ENCODE assay signal across 8 cellular contexts in the genomic region with DNA sequence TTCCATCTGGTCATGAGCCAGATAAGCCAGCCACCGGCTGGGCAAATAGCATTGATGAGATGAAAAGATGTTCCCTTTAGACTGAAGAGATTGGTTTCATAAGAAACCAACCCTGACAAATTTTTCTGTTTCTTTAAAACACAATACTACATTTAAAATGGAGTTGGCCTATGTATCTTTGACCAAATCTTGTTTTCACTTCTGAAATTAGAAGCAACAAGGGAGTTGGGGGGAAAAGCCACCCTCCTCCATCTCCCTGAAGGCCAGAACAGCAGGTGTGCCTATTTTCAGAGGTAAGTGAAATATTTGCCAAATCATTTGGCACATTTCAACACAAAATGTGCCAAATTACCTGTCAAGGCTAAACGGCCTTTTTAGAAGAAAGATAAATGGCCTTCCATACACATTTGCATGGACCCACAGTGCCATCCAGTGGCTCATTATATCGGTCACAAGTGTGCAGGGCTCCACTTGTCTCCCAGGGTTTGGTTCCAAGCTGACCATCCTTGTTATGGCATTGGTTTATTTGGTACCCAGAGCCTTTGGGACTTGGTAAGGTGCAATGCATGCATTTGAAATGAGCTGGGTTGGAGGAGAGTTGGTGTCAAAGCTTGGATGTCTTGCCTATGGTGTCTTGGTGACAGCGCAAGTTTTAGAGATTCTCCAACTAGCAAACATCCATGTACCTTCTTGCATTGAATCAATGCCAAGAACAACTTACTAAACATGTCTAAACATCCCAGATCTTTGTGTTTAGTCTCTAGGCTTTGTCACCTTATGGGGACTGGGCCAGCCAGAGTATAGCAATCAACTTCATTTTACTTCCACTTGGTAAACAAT.
DNase-seq lines count a peak whose midpoint lies in the region; ATAC-seq and TF ChIP-seq lines count a peak whose summit lies in the region.

No MANE protein-coding gene starts in this region.

- H3K9ac ChIP-seq in endocrine pancreas (ENCODE audit: control insufficient read depth, insufficient read depth, low read length), result no peak overlapping the region

- CTCF ChIA-PET in OCI-LY7 (lab: Charles Lee; ENCODE audit: unreplicated experiment) (no interaction called here), T-cell (lab: Charles Lee) (no interaction called here)

- TF ChIP-seq RAD21 in Ishikawa (IDR thresholded peaks at IDR 0.05; ENCODE audit: low read depth), result peak; percentile 80

- TF ChIP-seq CTCF in 22Rv1 (IDR thresholded peaks at IDR 0.05) (peak; percentile 84), OCI-LY7 (conservative IDR thresholded peaks at IDR 0.05; ENCODE audit: low read length) (peak; percentile 62), mucosa of descending colon (IDR thresholded peaks at IDR 0.05) (peak; percentile 16)

- H3K36me3 Mint-ChIP-seq in T-cell, result no peaks in the 10 kb centered on the region

- no peaks in the 10 kb centered on the region for H3K9me3 ChIP-seq in OCI-LY7 (ENCODE audit: low read length)
- H3K9me3 ChIP-seq in endocrine pancreas (ENCODE audit: control insufficient read depth, low read length), result no peaks in the 10 kb centered on the region
- no peaks in the 10 kb centered on the region for H3K9me3 ChIP-seq in mucosa of descending colon

- DNase-seq in GDM1 (lab: John Stamatoyannopoulos, UW) (peak; percentile 30), OCI-LY7 (ENCODE audit: low spot score) (peak; percentile 11), mucosa of descending colon (peak in 2 of 3 donors; percentile 29 to 77), T-cell (no peak)

- peaks cover 0 to 4% (median 4%) of the 10 kb centered on the region in 3 donors for H3K9me3 Mint-ChIP-seq in T-cell

- peaks cover 3 to 5% of the 10 kb centered on the region in 2 donors for H3K27me3 Mint-ChIP-seq in T-cell

- peak; percentile 70 for ATAC-seq in mucosa of descending colon
- ATAC-seq in T-cell (replicated peaks in 1 of 4), result no peak
- ATAC-seq in GM18517 (IDR thresholded peaks at IDR 0.05; ENCODE audit: unreplicated experiment), result no peak

- no peak overlapping the region for H3K4me3 Mint-ChIP-seq in T-cell

- H3K27ac Mint-ChIP-seq in T-cell, result no peak overlapping the region

- no peaks in the 10 kb centered on the region for H3K36me3 ChIP-seq in OCI-LY7 (ENCODE audit: insufficient read depth, low read length)
- H3K36me3 ChIP-seq in endocrine pancreas (ENCODE audit: control insufficient read depth, insufficient read depth, low read length), result no peaks in the 10 kb centered on the region
- H3K36me3 ChIP-seq in mucosa of descending colon (ENCODE audit: low read depth), result no peaks in the 10 kb centered on the region

- no peak overlapping the region; the same call in 1 of the 2 replicates for H3K27ac ChIP-seq in 22Rv1
- no peak overlapping the region for H3K27ac ChIP-seq in OCI-LY7 (ENCODE audit: low read depth, low read length, poor library complexity, severe bottlenecking)

- no peaks in the 10 kb centered on the region for H3K27me3 ChIP-seq in endocrine pancreas (ENCODE audit: control insufficient read depth, insufficient read depth, low read length)

- no peak for TF ChIP-seq EP300 in Ishikawa (IDR thresholded peaks at IDR 0.05; ENCODE audit: borderline replicate concordance)

- intact Hi-C loops in OCI-LY7 (cut with micrococcal nuclease; ENCODE audit: unreplicated experiment) (no loop called here), mucosa of descending colon (cut with DNase I, micrococcal nuclease) (no loop called here)

- POLR2A ChIA-PET in OCI-LY7 (lab: Charles Lee), result no interaction called here
- POLR2A ChIA-PET in T-cell (lab: Charles Lee), result no interaction called here

- no peaks in the 10 kb centered on the region for H3K79me2 ChIP-seq in OCI-LY7 (ENCODE audit: insufficient read depth, low read depth, low read length)

- no peaks in the 10 kb centered on the region for H4K20me1 ChIP-seq in OCI-LY7 (ENCODE audit: insufficient read depth, low read length)

- no peak overlapping the region for H3K4me2 ChIP-seq in OCI-LY7 (ENCODE audit: low read length)

- H3K4me3 ChIP-seq in OCI-LY7 (ENCODE audit: low read depth, low read length, poor library complexity, severe bottlenecking), result no peak overlapping the region
- peak overlapping the region; percentile 43 for H3K4me3 ChIP-seq in endocrine pancreas (ENCODE audit: control insufficient read depth, insufficient read depth, low read length)
- H3K4me3 ChIP-seq in mucosa of descending colon, result no peak overlapping the region

- no peak overlapping the region for H2AFZ ChIP-seq in OCI-LY7 (ENCODE audit: low read length)

- no peaks in the 10 kb centered on the region for H3K4me1 Mint-ChIP-seq in T-cell

- H3K4me1 ChIP-seq in OCI-LY7 (ENCODE audit: insufficient read depth, low read length, poor library complexity, severe bottlenecking) (no peaks in the 10 kb centered on the region), endocrine pancreas (ENCODE audit: control insufficient read depth, insufficient read depth, low read length) (no peaks in the 10 kb centered on the region), mucosa of descending colon (ENCODE audit: low read depth) (no peaks in the 10 kb centered on the region)

- BruUV-seq in OCI-LY7 (replicated peaks; lab: Mats Ljungman, UMichigan), result no TSS peak

- H3K9me2 ChIP-seq in OCI-LY7 (ENCODE audit: insufficient read depth, low read length), result no peaks in the 10 kb centered on the region

TF ChIP-seq in Ishikawa, 13 proteins besides CTCF, POLR2A, EP300 and RAD21:
- peak; percentile 83 for TF ChIP-seq NFIC (IDR thresholded peaks at IDR 0.05)
- no peak for TF ChIP-seq EGR1 (IDR thresholded peaks at IDR 0.05)
- TF ChIP-seq YY1 (IDR thresholded peaks at IDR 0.05; ENCODE audit: low read depth), result no peak
- TF ChIP-seq TAF1 (IDR thresholded peaks at IDR 0.05; ENCODE audit: low read depth), result no peak
- no peak for TF ChIP-seq TCF12 (IDR thresholded peaks at IDR 0.05; ENCODE audit: low read depth)
- TF ChIP-seq, protein P1, sequence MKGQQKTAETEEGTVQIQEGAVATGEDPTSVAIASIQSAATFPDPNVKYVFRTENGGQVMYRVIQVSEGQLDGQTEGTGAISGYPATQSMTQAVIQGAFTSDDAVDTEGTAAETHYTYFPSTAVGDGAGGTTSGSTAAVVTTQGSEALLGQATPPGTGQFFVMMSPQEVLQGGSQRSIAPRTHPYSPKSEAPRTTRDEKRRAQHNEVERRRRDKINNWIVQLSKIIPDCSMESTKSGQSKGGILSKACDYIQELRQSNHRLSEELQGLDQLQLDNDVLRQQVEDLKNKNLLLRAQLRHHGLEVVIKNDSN (IDR thresholded peaks at IDR 0.05), result no peak

Comparison
In these comparisons a context has a peak if more than half of its experiments do, and no peak if none do; other contexts are left out.
1. CTCF ChIP-seq: peak in every context shown above with its lines; median percentile 84 in 22Rv1; 62 in OCI-LY7; 16 in mucosa of descending colon.
2. DNase-seq: peak in GDM1 (single experiment), OCI-LY7 (single experiment) and mucosa of descending colon (2 of 3); none in T-cell (0 of 34).